25 cellular contexts compared by ENCODE assay signal in the genomic region with DNA sequence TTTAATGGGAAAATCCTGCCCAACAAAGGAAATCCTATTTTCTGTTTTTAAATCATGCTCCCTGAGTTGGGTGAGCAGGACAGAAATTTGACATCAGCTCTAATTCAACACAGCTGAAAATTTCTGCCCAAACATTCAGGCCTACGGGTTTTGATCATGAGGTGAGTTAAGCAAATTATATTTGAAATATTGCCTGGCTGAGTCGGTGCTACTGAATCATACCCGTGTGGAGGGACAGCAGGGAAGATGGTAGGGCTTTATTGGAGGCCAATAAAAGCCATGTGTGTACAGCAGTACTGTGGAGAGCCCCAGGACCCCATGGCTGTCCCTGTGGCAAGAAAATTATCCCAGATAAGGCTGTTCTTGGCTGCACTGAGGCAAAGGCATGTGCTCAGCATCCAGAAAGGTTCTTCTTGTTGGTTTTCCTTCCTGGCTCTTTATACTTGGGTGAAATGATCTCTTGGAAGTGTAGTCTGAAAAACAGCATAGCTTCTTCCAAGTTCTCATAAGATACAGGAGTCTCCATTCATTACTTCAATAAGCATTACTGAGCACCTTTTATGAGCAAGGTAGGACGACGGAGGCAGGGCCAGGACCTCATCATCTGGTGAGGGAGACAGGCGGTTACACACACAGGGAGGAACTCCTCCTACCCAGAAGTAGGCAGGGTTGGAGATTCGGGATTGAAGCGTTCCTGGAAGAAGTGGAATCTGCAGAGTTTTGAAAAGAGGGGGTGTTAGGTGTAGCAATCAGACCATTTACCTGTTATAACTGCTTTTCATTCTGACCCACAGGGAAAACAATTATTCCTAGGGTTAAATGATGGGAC.
DNase-seq lines count a peak whose midpoint lies in the region; ATAC-seq lines count a peak whose summit lies in the region.
"Had no signal": no experiment of that assay in that cellular context is flagged by ENCODE, and none has a peak within 500 bp of the region (broad histone marks: within the 10 kb centered on the region; RNA-seq: fewer than 3 reads in every experiment).

No MANE protein-coding gene starts in this region.

- DNase-seq in AG20443 (ENCODE audit: low spot score) (peak; percentile 18), GM23248 (peak; percentile 5), adipocyte (ENCODE audit: low read depth) (peak; percentile 34), trophoblast cell (no peak), NK-92 (lab: John Stamatoyannopoulos, UW; ENCODE audit: unreplicated experiment) (no peak), SW480 (ENCODE audit: low spot score) (no peak)
- no peak for DNase-seq in activated CD4-positive, alpha-beta memory T cell treated with anti-CD3 and anti-CD28 coated beads for 36 hours
- DNase-seq: Calu3; CD8-positive, alpha-beta memory T cell; HCEC 1CT; Karpas-422; NCI-H1092 treated with DMSO at 0.1 percent for 48 hours; NCI-H1436; NCI-H187; NCI-H2107; NCI-H446; NCI-H524 treated with DMSO at 0.1 percent for 48 hours; NCI-H774; NK-92 treated with Interleukin-12 subunit alpha and Interleukin-12 subunit beta, amount 100 ng/mL, for 24 hours; PC-9 had no signal

- no peak overlapping the region for H4K12ac ChIP-seq in trophoblast cell (ENCODE audit: low read depth, low read length)

- H3K27me3 Mint-ChIP-seq in activated CD4-positive, alpha-beta memory T cell treated with anti-CD3 and anti-CD28 coated beads for 36 hours = no peaks in the 10 kb centered on the region

- H4K91ac ChIP-seq in trophoblast cell (ENCODE audit: low read depth, low read length) = no peak overlapping the region

- CTCF ChIA-PET in activated CD4-positive, alpha-beta memory T cell treated with anti-CD3 and anti-CD28 coated beads for 36 hours (lab: Charles Lee) = no interaction called here

- H3K14ac ChIP-seq in trophoblast cell (ENCODE audit: low read length) = no peak overlapping the region

- H3K27ac ChIP-seq in GM23248 = no peak overlapping the region
- no peak overlapping the region for H3K27ac ChIP-seq in trophoblast cell (ENCODE audit: low read depth, low read length)
- H3K27ac ChIP-seq: PC-9, SJSA1 had no signal

- no peaks in the 10 kb centered on the region for H3K79me1 ChIP-seq in trophoblast cell (ENCODE audit: low read length)

- H3K36me3 Mint-ChIP-seq in activated CD4-positive, alpha-beta memory T cell treated with anti-CD3 and anti-CD28 coated beads for 36 hours = no peaks in the 10 kb centered on the region

- no peak overlapping the region for H3K4me3 Mint-ChIP-seq in activated CD4-positive, alpha-beta memory T cell treated with anti-CD3 and anti-CD28 coated beads for 36 hours
- H3K4me3 Mint-ChIP-seq: CD14-positive monocyte; CD8-positive, alpha-beta memory T cell; T-helper 1 cell treated with Interleukin-12 subunit alpha and Interleukin-12 subunit beta and Interleukin-4 antibody, amounts not matched to agents 30 μg/mL and 1 μg/mL, for 36 hours had no signal

- POLR2A ChIA-PET in activated CD4-positive, alpha-beta memory T cell treated with anti-CD3 and anti-CD28 coated beads for 36 hours (lab: Charles Lee) = no interaction called here

- in situ Hi-C loops in GM23248 (cut with MboI) = no loop called here

- no peak overlapping the region for H3K4me3 ChIP-seq in GM23248
- no peak overlapping the region for H3K4me3 ChIP-seq in adipocyte (ENCODE audit: low read length)
- no peak overlapping the region for H3K4me3 ChIP-seq in trophoblast cell (ENCODE audit: low read depth, low read length)
- H3K4me3 ChIP-seq: PC-9, SJSA1 had no signal

- no peaks in the 10 kb centered on the region for H3K9me2 ChIP-seq in GM23248 (ENCODE audit: insufficient read depth)

- no peak overlapping the region for H4K8ac ChIP-seq in trophoblast cell (ENCODE audit: low read depth, low read length)

- no peak overlapping the region for H3K23ac ChIP-seq in trophoblast cell (ENCODE audit: low read length)

- intact Hi-C loops in activated CD4-positive, alpha-beta memory T cell treated with anti-CD3 and anti-CD28 coated beads for 36 hours (cut with micrococcal nuclease) = no loop called here

- no peak for ATAC-seq in HG03571 (IDR thresholded peaks at IDR 0.05; ENCODE audit: unreplicated experiment)
- ATAC-seq: Right ventricle myocardium inferior had no signal

- peak overlapping the region; percentile 51 for H2BK12ac ChIP-seq in trophoblast cell (ENCODE audit: low read length)

- H3K27me3 ChIP-seq in GM23248 (replicated peaks; ENCODE audit: insufficient read depth) (no peaks in the 10 kb centered on the region), adipocyte (replicated peaks; ENCODE audit: control insufficient read depth, insufficient read depth, low read length) (no peaks in the 10 kb centered on the region), trophoblast cell (ENCODE audit: insufficient read depth, low read length) (no peaks in the 10 kb centered on the region)
- H3K27me3 ChIP-seq: SJSA1 had no signal

- H3K18ac ChIP-seq in trophoblast cell (ENCODE audit: low read length) = no peak overlapping the region

- H3K4me1 Mint-ChIP-seq in activated CD4-positive, alpha-beta memory T cell treated with anti-CD3 and anti-CD28 coated beads for 36 hours (ENCODE audit: low read depth) = no peaks in the 10 kb centered on the region
- H3K4me1 Mint-ChIP-seq: CD14-positive monocyte had no signal

- no peak overlapping the region for H2BK5ac ChIP-seq in trophoblast cell (ENCODE audit: low read depth, low read length, poor library complexity)

- 71 to 73% methylated on average over 8 of the region's 8 CpGs for WGBS in GM23248 (ENCODE audit: low coverage in 1 of 2, low lambda C conversion rate in 2 of 2, missing lambda C conversion rate in 2 of 2), 2 experiments
- WGBS in trophoblast cell (ENCODE audit: extremely low coverage, insufficient coverage, insufficient read length) = no CpG with 5 or more reads among the region's 8 CpGs

- no peak overlapping the region for H3K4ac ChIP-seq in trophoblast cell (ENCODE audit: low read depth, low read length)

- H3K4me1 ChIP-seq in GM23248 (ENCODE audit: insufficient read depth) (no peaks in the 10 kb centered on the region), adipocyte (ENCODE audit: control insufficient read depth, insufficient read depth, low read length) (no peaks in the 10 kb centered on the region), trophoblast cell (ENCODE audit: control insufficient read depth in 1 of 2, insufficient read depth in 2 of 2, low read length in 2 of 2) (no peaks in the 10 kb centered on the region)

- no peak overlapping the region for H2BK120ac ChIP-seq in trophoblast cell (ENCODE audit: insufficient read depth, low read length, poor library complexity)

- no peak overlapping the region for H3K27ac Mint-ChIP-seq in activated CD4-positive, alpha-beta memory T cell treated with anti-CD3 and anti-CD28 coated beads for 36 hours
- H3K27ac Mint-ChIP-seq: T-helper 1 cell treated with Interleukin-12 subunit alpha and Interleukin-12 subunit beta and Interleukin-4 antibody, amounts not matched to agents 30 μg/mL and 1 μg/mL, for 36 hours had no signal

- no peaks in the 10 kb centered on the region for H4K20me1 ChIP-seq in GM23248 (ENCODE audit: insufficient read depth)

- H3K4me2 ChIP-seq in GM23248 (ENCODE audit: unreplicated experiment) = no peak overlapping the region
- H3K4me2 ChIP-seq in trophoblast cell (ENCODE audit: low read length) = no peak overlapping the region
- H3K4me2 ChIP-seq: PC-9 had no signal

- H3F3A ChIP-seq in GM23248 (ENCODE audit: insufficient read depth) = no peaks in the 10 kb centered on the region

- no peaks in the 10 kb centered on the region for H3K79me2 ChIP-seq in GM23248 (ENCODE audit: insufficient read depth)
- H3K79me2 ChIP-seq in trophoblast cell (ENCODE audit: control insufficient read depth, insufficient read depth, low read length, poor library complexity) = no peaks in the 10 kb centered on the region

- H2AK5ac ChIP-seq in trophoblast cell (ENCODE audit: low read length) = no peak overlapping the region

- H3K36me3 ChIP-seq in GM23248 (ENCODE audit: low read depth) = no peaks in the 10 kb centered on the region
- no peaks in the 10 kb centered on the region for H3K36me3 ChIP-seq in adipocyte (ENCODE audit: control insufficient read depth, insufficient read depth, low read length, severe bottlenecking)
- H3K36me3 ChIP-seq in trophoblast cell (ENCODE audit: control insufficient read depth in 1 of 2, insufficient read depth in 2 of 2, low read length in 2 of 2) = no peaks in the 10 kb centered on the region
- H3K36me3 ChIP-seq: SJSA1 had no signal

- H3K9me3 Mint-ChIP-seq in activated CD4-positive, alpha-beta memory T cell treated with anti-CD3 and anti-CD28 coated beads for 36 hours = no peaks in the 10 kb centered on the region
- H3K9me3 Mint-ChIP-seq: CD14-positive monocyte; CD8-positive, alpha-beta memory T cell; T-helper 1 cell treated with Interleukin-12 subunit alpha and Interleukin-12 subunit beta and Interleukin-4 antibody, amounts not matched to agents 30 μg/mL and 1 μg/mL, for 36 hours had no signal

- H3K9ac ChIP-seq in GM23248 (no peak overlapping the region), adipocyte (ENCODE audit: low read length) (no peak overlapping the region), trophoblast cell (ENCODE audit: low read length) (no peak overlapping the region)

- H2AFZ ChIP-seq in GM23248 (no peak overlapping the region), trophoblast cell (ENCODE audit: insufficient read depth, low read length, poor library complexity) (no peak overlapping the region)
- H2AFZ ChIP-seq: PC-9 had no signal

- H3K9me3 ChIP-seq in GM23248 (ENCODE audit: low read depth) (no peaks in the 10 kb centered on the region), adipocyte (ENCODE audit: control insufficient read depth, low read length) (no peaks in the 10 kb centered on the region), trophoblast cell (ENCODE audit: insufficient read depth, low read depth, low read length) (no peaks in the 10 kb centered on the region)
- H3K9me3 ChIP-seq: SJSA1 had no signal

Comparison
In these comparisons a context has a peak if more than half of its experiments do, and no peak if none do; other contexts are left out.
1. DNase-seq: peak in AG20443 (single experiment), GM23248 (single experiment) and adipocyte (single experiment); none in trophoblast cell (0 of 2), NK-92 (single experiment), SW480 (single experiment) and activated CD4-positive, alpha-beta memory T cell treated with anti-CD3 and anti-CD28 coated beads for 36 hours (single experiment).